9 cellular contexts compared by ENCODE assay signal in genomic region chr22:19523240-19524169, GRCh38. TPM values are rescaled to one million over a fixed set of nuclear protein-coding genes. Genes with fewer than 3 reads are reported as not detected.
DNase-seq lines count a peak whose midpoint lies in the region; ATAC-seq, FAIRE-seq and TF ChIP-seq lines count a peak whose summit lies in the region.
"Had no signal": no experiment of that assay in that cellular context is flagged by ENCODE, and none has a peak within 500 bp of the region (broad histone marks: within the 10 kb centered on the region; RNA-seq: fewer than 3 reads in every experiment).

No MANE protein-coding gene starts in this region.

- no peak overlapping the region for H3K27ac ChIP-seq in pancreas
- H3K27ac ChIP-seq: BLaER1 treated with 17β-estradiol and CSF1 and Interleukin-3, amounts not matched to agents 10 nM and 100 nM had no signal

- peaks cover 0 to 10% (median 4%) of the 10 kb centered on the region in 4 donors for H3K27me3 ChIP-seq in pancreas

- peaks cover 0 to 2% (median 0%) of the 10 kb centered on the region in 3 donors for H3K4me1 ChIP-seq in pancreas
- H3K4me1 ChIP-seq: BLaER1 treated with 17β-estradiol and CSF1 and Interleukin-3, amounts not matched to agents 10 nM and 100 nM had no signal

- H3K4me3 ChIP-seq in WI38 (ENCODE audit: low read depth, low read length) (peak overlapping the region; percentile 43), pancreas (peak overlapping the region in 2 of 4 donors; percentile 13 to 36)
- H3K4me3 ChIP-seq: BLaER1 treated with 17β-estradiol and CSF1 and Interleukin-3, amounts not matched to agents 10 nM and 100 nM had no signal

- ATAC-seq in pancreas, result peak in 3 of 4 donors; percentile 32 to 46 (median 38)

- intact Hi-C loops in pancreas (cut with DNase I), result no loop called here

- no peak for FAIRE-seq in pancreas (lab: Jason Lieb, UNC)

- 2% methylated on average over 96 to 99 of the region's 99 CpGs for WGBS in pancreas, 2 donors

- H3K36me3 ChIP-seq in pancreas, result no peaks in the 10 kb centered on the region

- H3K9me3 ChIP-seq in pancreas, result no peaks in the 10 kb centered on the region
- H3K9me3 ChIP-seq: BLaER1 treated with 17β-estradiol and CSF1 and Interleukin-3, amounts not matched to agents 10 nM and 100 nM had no signal

- DNase-seq in NCI-H1417 (lab: John Stamatoyannopoulos, UW) (peak in 2 of 3 experiments; percentile 66 to 69), NCI-H1417 treated with DMSO at 0.1 percent for 48 hours (lab: John Stamatoyannopoulos, UW) (no peak), fibroblast of peridontal ligament (ENCODE audit: extremely low read depth) (peak; percentile 11), pancreas (peak in 1 of 6 donors; percentile 59), ureter (ENCODE audit: low spot score) (no peak), NCI-H2081 (lab: John Stamatoyannopoulos, UW) (no peak), putamen (ENCODE audit: low spot score) (no peak)

- TF ChIP-seq CTCF in WI38 (IDR thresholded peaks at IDR 0.05; ENCODE audit: low read depth, low read length) (no peak), pancreas (IDR thresholded peaks at IDR 0.05) (no peak)

RNA-seq across cellular contexts. Expression of gene CLDN5, which starts 0.7 kb away (rescaled TPM):
- total RNA-seq in pancreas (1 to 10 TPM; 3.5 to 7.7 (median 6.4) TPM), ureter (38.9 TPM)
- 10 to 100 TPM; 44.7 to 47.3 TPM for polyA plus RNA-seq in pancreas

RNA-seq across cellular contexts. Expression of gene CDC45, which starts 43.8 kb away (rescaled TPM):
- total RNA-seq in pancreas (1 to 10 TPM in 1 of 6 donors, under 1 TPM in 3, not detected in 2; 0.32 to 1.3 (median 0.67) TPM), ureter (1.1 TPM)
- polyA plus RNA-seq in pancreas, result under 1 TPM; 0.28 to 0.84 TPM

RNA-seq across cellular contexts. Expression of gene UFD1, which starts 44.5 kb away (rescaled TPM):
- total RNA-seq in pancreas (10 to 100 TPM; 14.2 to 24.1 (median 21.8) TPM), ureter (47.6 TPM)
- 10 to 100 TPM; 24.7 to 37.9 TPM for polyA plus RNA-seq in pancreas

Comparison
In these comparisons a context has a peak if more than half of its experiments do, and no peak if none do; other contexts are left out.
1. DNase-seq: peak in NCI-H1417 (2 of 3) and fibroblast of peridontal ligament (single experiment); none in NCI-H1417 treated with DMSO at 0.1 percent for 48 hours (single experiment), ureter (single experiment), NCI-H2081 (0 of 2) and putamen (single experiment).